In the genomic region with DNA sequence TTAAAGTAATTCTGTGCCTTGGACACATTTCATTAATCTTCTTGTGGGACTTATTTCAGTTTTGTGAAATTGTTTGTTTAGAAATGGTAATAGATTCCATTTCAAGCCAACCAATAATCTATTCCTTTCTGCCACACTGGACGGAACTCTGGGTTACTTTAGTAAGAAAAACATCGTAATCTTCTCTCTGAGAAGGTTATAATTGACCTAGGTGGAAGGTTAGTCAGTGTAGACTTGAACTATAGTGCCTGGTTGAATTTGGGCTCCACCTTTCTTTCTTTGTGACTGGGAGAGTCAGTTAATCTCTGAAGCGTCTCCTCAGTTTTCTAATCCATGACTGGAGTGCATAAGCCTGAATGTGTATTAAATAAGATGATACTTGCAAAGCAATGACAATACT, we compare ENCODE assay signal across 10 cellular contexts.
A peak's percentile ranks its signal among the peaks of the same experiment; 100 is the strongest.
DNase-seq lines count a peak whose midpoint lies in the region; ATAC-seq and TF ChIP-seq lines count a peak whose summit lies in the region.
"Had no signal": no experiment of that assay in that cellular context is flagged by ENCODE, and none has a peak within 500 bp of the region (broad histone marks: within the 10 kb centered on the region; RNA-seq: fewer than 3 reads in every experiment).

No MANE protein-coding gene starts in this region.

- H3K27me3 Mint-ChIP-seq in activated B cell treated with CpG ODN at 0.5 μM for 24 hours, result no peaks in the 10 kb centered on the region
- H3K27me3 Mint-ChIP-seq in CD4-positive, alpha-beta T cell, result peaks cover 22% of the 10 kb centered on the region

- H3K36me3 ChIP-seq in upper lobe of left lung, result no peaks in the 10 kb centered on the region
- H3K36me3 ChIP-seq: transverse colon had no signal

- no peak overlapping the region for H3K27ac ChIP-seq in CD4-positive, alpha-beta T cell (ENCODE audit: low read depth, low read length)
- H3K27ac ChIP-seq in upper lobe of left lung, result no peak overlapping the region
- H3K27ac ChIP-seq: transverse colon had no signal

- peak overlapping the region; percentile 87 for H3K27ac Mint-ChIP-seq in activated B cell treated with CpG ODN at 0.5 μM for 24 hours
- H3K27ac Mint-ChIP-seq in CD4-positive, alpha-beta T cell, result no peak overlapping the region

- DNase-seq in activated B cell treated with CpG ODN at 0.5 μM for 24 hours (no peak), cardiac septum (ENCODE audit: low spot score) (no peak), kidney glomerular epithelial cell (lab: John Stamatoyannopoulos, UW) (no peak), upper lobe of left lung (no peak)
- no peak for DNase-seq in CD4-positive, alpha-beta T cell
- DNase-seq: COR-L47 had no signal

- no peaks in the 10 kb centered on the region for H3K36me3 Mint-ChIP-seq in activated B cell treated with CpG ODN at 0.5 μM for 24 hours (ENCODE audit: low read depth)
- no peaks in the 10 kb centered on the region for H3K36me3 Mint-ChIP-seq in CD4-positive, alpha-beta T cell (ENCODE audit: low read depth)

- no peak overlapping the region for H3K4me3 ChIP-seq in upper lobe of left lung
- H3K4me3 ChIP-seq: transverse colon had no signal

- intact Hi-C loops in activated B cell treated with CpG ODN at 0.5 μM for 24 hours (cut with micrococcal nuclease), result loop anchor here (5.0 to 10.0 kb wide), 2 partner anchors 483 to 1385 kb away; partner anchors contain the start of gene TTC23L
- intact Hi-C loops in CD4-positive, alpha-beta T cell (cut with DNase I, micrococcal nuclease), result no loop called here
- intact Hi-C loops in cardiac septum (cut with DNase I), result no loop called here

- no peaks in the 10 kb centered on the region for H3K4me1 ChIP-seq in upper lobe of left lung
- H3K4me1 ChIP-seq: transverse colon had no signal

- no peak for TF ChIP-seq POLR2A in upper lobe of left lung (IDR thresholded peaks at IDR 0.05)

- H3K9me3 Mint-ChIP-seq in activated B cell treated with CpG ODN at 0.5 μM for 24 hours, result peaks cover 3% of the 10 kb centered on the region
- H3K9me3 Mint-ChIP-seq in CD4-positive, alpha-beta T cell, result no peaks in the 10 kb centered on the region

- ATAC-seq in GM18519 (IDR thresholded peaks at IDR 0.05; ENCODE audit: low FRiP score, unreplicated experiment) (peak; percentile 2), GM21367 (IDR thresholded peaks at IDR 0.05; ENCODE audit: unreplicated experiment) (peak; percentile 15), HG03045 (IDR thresholded peaks at IDR 0.05; ENCODE audit: unreplicated experiment) (peak; percentile 20), activated B cell treated with CpG ODN at 0.5 μM for 24 hours (ENCODE audit: low read depth) (peak; percentile 25), upper lobe of left lung (ENCODE audit: low FRiP score in 2 of 2) (no peak)
- no peak for ATAC-seq in CD4-positive, alpha-beta T cell (ENCODE audit: poor library complexity)

- H3K9me3 ChIP-seq in CD4-positive, alpha-beta T cell (ENCODE audit: control insufficient read depth, low read length), result no peaks in the 10 kb centered on the region
- H3K9me3 ChIP-seq in upper lobe of left lung, result no peaks in the 10 kb centered on the region
- H3K9me3 ChIP-seq: transverse colon had no signal

- H3K27me3 ChIP-seq in CD4-positive, alpha-beta T cell (ENCODE audit: control insufficient read depth, insufficient read depth, low read length), result no peaks in the 10 kb centered on the region
- H3K27me3 ChIP-seq in upper lobe of left lung, result no peaks in the 10 kb centered on the region
- H3K27me3 ChIP-seq: transverse colon had no signal

- H3K4me3 Mint-ChIP-seq in activated B cell treated with CpG ODN at 0.5 μM for 24 hours, result peak overlapping the region; percentile 64
- H3K4me3 Mint-ChIP-seq in CD4-positive, alpha-beta T cell, result no peak overlapping the region

- peaks cover 16% of the 10 kb centered on the region for H3K4me1 Mint-ChIP-seq in activated B cell treated with CpG ODN at 0.5 μM for 24 hours
- no peaks in the 10 kb centered on the region for H3K4me1 Mint-ChIP-seq in CD4-positive, alpha-beta T cell (ENCODE audit: low read depth)

- no peak for TF ChIP-seq CTCF in activated B cell treated with CpG ODN at 0.5 μM for 24 hours (IDR thresholded peaks at IDR 0.05)
- no peak for TF ChIP-seq CTCF in CD4-positive, alpha-beta T cell (IDR thresholded peaks at IDR 0.05)
- no peak for TF ChIP-seq CTCF in upper lobe of left lung (IDR thresholded peaks at IDR 0.05)

- CTCF ChIA-PET in activated B cell treated with CpG ODN at 0.5 μM for 24 hours (lab: Charles Lee), result interaction anchor here (1.1 kb wide), 1 partner anchor 107 kb away, joined by 3 read pairs; no protein-coding TSS in a partner anchor
- CTCF ChIA-PET in CD4-positive, alpha-beta T cell (lab: Charles Lee), result no interaction called here

- TF ChIP-seq EP300 in upper lobe of left lung (IDR thresholded peaks at IDR 0.05), result no peak

- POLR2A ChIA-PET in activated B cell treated with CpG ODN at 0.5 μM for 24 hours (lab: Charles Lee), result interaction anchor here (1.0 to 1.2 kb wide), 4 partner anchors 90 to 391 kb away, joined by 3 to 7 read pairs (median 6); partner anchors contain the start of genes DNAJC21 and PRLR
- POLR2A ChIA-PET in CD4-positive, alpha-beta T cell (lab: Charles Lee), result no interaction called here

- 88 to 98% methylated on average over 3 of the region's 3 CpGs for WGBS in upper lobe of left lung, 2 donors

Comparison
In these comparisons a context has a peak if more than half of its experiments do, and no peak if none do; other contexts are left out.
1. ATAC-seq: peak in GM18519 (single experiment), GM21367 (single experiment), HG03045 (single experiment) and activated B cell treated with CpG ODN at 0.5 μM for 24 hours (single experiment); none in CD4-positive, alpha-beta T cell (single experiment) and upper lobe of left lung (0 of 2).